Comparison of ENCODE assay signal across 14 cellular contexts in the genomic region with DNA sequence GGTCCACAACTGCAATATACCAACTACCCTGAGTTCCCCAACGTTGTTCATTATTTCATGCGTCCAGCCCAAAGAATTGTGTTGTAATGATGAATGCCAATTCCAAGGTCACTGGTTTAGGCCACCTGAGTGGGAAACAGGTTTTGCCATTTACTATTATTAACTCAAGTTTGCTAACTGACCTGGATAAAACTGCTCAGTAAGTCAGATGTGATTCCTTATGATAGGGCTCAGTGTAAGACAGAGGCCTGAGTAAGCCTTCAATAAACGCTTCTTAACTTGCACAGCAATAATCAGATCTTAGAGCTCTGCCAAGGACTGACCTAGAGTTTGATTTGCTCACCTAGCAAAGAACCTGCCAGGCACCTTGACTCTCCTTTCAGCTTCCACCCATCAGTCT. TPM values are rescaled to one million over a fixed set of nuclear protein-coding genes. Genes with fewer than 3 reads are reported as not detected.
DNase-seq lines count a peak whose midpoint lies in the region; ATAC-seq, FAIRE-seq and TF ChIP-seq lines count a peak whose summit lies in the region.
"Had no signal": no experiment of that assay in that cellular context is flagged by ENCODE, and none has a peak within 500 bp of the region (broad histone marks: within the 10 kb centered on the region; RNA-seq: fewer than 3 reads in every experiment).

No MANE protein-coding gene starts in this region.

- H3K4me3 Mint-ChIP-seq in activated naive CD8-positive, alpha-beta T cell, result peak overlapping the region; percentile 48

- H3K4me1 ChIP-seq in kidney (ENCODE audit: control insufficient read depth in 1 of 2, insufficient read depth in 1 of 2, low read depth in 1 of 2, low read length in 2 of 2) (peaks cover 16 to 33% of the 10 kb centered on the region in 2 donors), thymus (ENCODE audit: control insufficient read depth, insufficient read depth, low read length) (no peaks in the 10 kb centered on the region)
- H3K4me1 ChIP-seq: colonic mucosa had no signal

- no peaks in the 10 kb centered on the region for H3K9me3 Mint-ChIP-seq in activated naive CD4-positive, alpha-beta T cell treated with anti-CD3 and anti-CD28 coated beads, Interleukin-2, amount 50 U/mL, for 72 hours
- H3K9me3 Mint-ChIP-seq in activated naive CD8-positive, alpha-beta T cell (ENCODE audit: low read depth), result no peaks in the 10 kb centered on the region

- H3K9me3 ChIP-seq in kidney (ENCODE audit: control insufficient read depth in 1 of 2, low read length in 2 of 2), result no peaks in the 10 kb centered on the region
- no peaks in the 10 kb centered on the region for H3K9me3 ChIP-seq in thymus (ENCODE audit: control insufficient read depth)
- H3K9me3 ChIP-seq: colonic mucosa, esophagus squamous epithelium, right atrium auricular region had no signal

- no peak for ATAC-seq in activated naive CD4-positive, alpha-beta T cell treated with anti-CD3 and anti-CD28 coated beads, Interleukin-2, amount 50 U/mL, for 72 hours
- ATAC-seq in HG02840 (IDR thresholded peaks at IDR 0.05; ENCODE audit: low FRiP score, unreplicated experiment) (no peak), HG03196 (IDR thresholded peaks at IDR 0.05; ENCODE audit: unreplicated experiment) (no peak)
- ATAC-seq: left cardiac atrium had no signal

- no peaks in the 10 kb centered on the region for H3K27me3 Mint-ChIP-seq in activated naive CD8-positive, alpha-beta T cell

- peaks cover 0 to 36% of the 10 kb centered on the region in 2 donors for H3K36me3 Mint-ChIP-seq in activated naive CD4-positive, alpha-beta T cell treated with anti-CD3 and anti-CD28 coated beads, Interleukin-2, amount 50 U/mL, for 72 hours
- peaks cover 6% of the 10 kb centered on the region for H3K36me3 Mint-ChIP-seq in activated naive CD8-positive, alpha-beta T cell

- H3K36me3 ChIP-seq in kidney (ENCODE audit: control insufficient read depth in 1 of 2, insufficient read depth in 2 of 2, low read length in 2 of 2) (peaks cover 7 to 11% of the 10 kb centered on the region in 2 donors), thymus (ENCODE audit: control insufficient read depth, insufficient read depth) (peaks cover 57% of the 10 kb centered on the region)
- H3K36me3 ChIP-seq: colonic mucosa had no signal

- peak overlapping the region; percentile 83 to 96 for H3K27ac Mint-ChIP-seq in activated naive CD4-positive, alpha-beta T cell treated with anti-CD3 and anti-CD28 coated beads, Interleukin-2, amount 50 U/mL, for 72 hours
- peak overlapping the region; percentile 83 for H3K27ac Mint-ChIP-seq in activated naive CD8-positive, alpha-beta T cell

- H3K27me3 ChIP-seq in thymus (ENCODE audit: control insufficient read depth, insufficient read depth), result no peaks in the 10 kb centered on the region
- H3K27me3 ChIP-seq: colonic mucosa, esophagus squamous epithelium, right atrium auricular region had no signal

- no peak for DNase-seq in activated naive CD4-positive, alpha-beta T cell treated with anti-CD3 and anti-CD28 coated beads, Interleukin-2, amount 50 U/mL, for 72 hours (ENCODE audit: low spot score in 2 of 2)
- no peak for DNase-seq in activated naive CD4-positive, alpha-beta T cell treated with Interleukin-2 at 50 U/mL for 16 hours
- DNase-seq in kidney (no peak), hypothalamus (lab: John Stamatoyannopoulos, UW) (no peak)
- DNase-seq: colonic mucosa; esophagus squamous epithelium; left cardiac atrium; NK-92 treated with Interleukin-12 subunit alpha and Interleukin-12 subunit beta, amount 100 ng/mL, for 24 hours; stimulated activated CD4-positive, alpha-beta T cell treated with anti-CD3 and anti-CD28 coated beads, Interleukin-4, amount 100 ng/mL, for 1 hour had no signal

- no peak for TF ChIP-seq CTCF in kidney (IDR thresholded peaks at IDR 0.05; ENCODE audit: borderline replicate concordance, extremely low read depth, insufficient read depth)

- intact Hi-C loops in kidney (cut with DNase I), result no loop called here

- WGBS in thymus, result 90% methylated on average over 3 of the region's 3 CpGs

- H3K9ac ChIP-seq in kidney (ENCODE audit: low read length in 2 of 2), result no peak overlapping the region

- peaks cover 64% of the 10 kb centered on the region for H3K4me1 Mint-ChIP-seq in activated naive CD8-positive, alpha-beta T cell (ENCODE audit: low read depth)

- H3K4me3 ChIP-seq in kidney (ENCODE audit: low read length in 2 of 2), result peak overlapping the region in 1 of 2 donors; percentile 8
- no peak overlapping the region for H3K4me3 ChIP-seq in thymus (ENCODE audit: low read length)
- H3K4me3 ChIP-seq: colonic mucosa, esophagus squamous epithelium, right atrium auricular region had no signal

- H3K27ac ChIP-seq in kidney (ENCODE audit: low read depth in 2 of 2, low read length in 2 of 2), result peak overlapping the region; percentile 13 to 71
- H3K27ac ChIP-seq in thymus (ENCODE audit: low read depth), result peak overlapping the region; percentile 5
- H3K27ac ChIP-seq: colonic mucosa, right atrium auricular region had no signal

- FAIRE-seq in kidney (lab: Jason Lieb, UNC), result no peak

RNA-seq across cellular contexts. Expression of a gene that starts 10.0 kb away (rescaled TPM):
- 100 to 1,000 TPM; 107 to 118 TPM for total RNA-seq in activated naive CD4-positive, alpha-beta T cell treated with anti-CD3 and anti-CD28 coated beads, Interleukin-2, amount 50 U/mL, for 72 hours
- 150 TPM for total RNA-seq in kidney
- 19.1 TPM for polyA plus RNA-seq in kidney (ENCODE audit: insufficient read depth, low read depth, low replicate concordance)
- 36.3 TPM for polyA plus RNA-seq in thymus
